ENCODE assay signal across 11 cellular contexts in the genomic region with DNA sequence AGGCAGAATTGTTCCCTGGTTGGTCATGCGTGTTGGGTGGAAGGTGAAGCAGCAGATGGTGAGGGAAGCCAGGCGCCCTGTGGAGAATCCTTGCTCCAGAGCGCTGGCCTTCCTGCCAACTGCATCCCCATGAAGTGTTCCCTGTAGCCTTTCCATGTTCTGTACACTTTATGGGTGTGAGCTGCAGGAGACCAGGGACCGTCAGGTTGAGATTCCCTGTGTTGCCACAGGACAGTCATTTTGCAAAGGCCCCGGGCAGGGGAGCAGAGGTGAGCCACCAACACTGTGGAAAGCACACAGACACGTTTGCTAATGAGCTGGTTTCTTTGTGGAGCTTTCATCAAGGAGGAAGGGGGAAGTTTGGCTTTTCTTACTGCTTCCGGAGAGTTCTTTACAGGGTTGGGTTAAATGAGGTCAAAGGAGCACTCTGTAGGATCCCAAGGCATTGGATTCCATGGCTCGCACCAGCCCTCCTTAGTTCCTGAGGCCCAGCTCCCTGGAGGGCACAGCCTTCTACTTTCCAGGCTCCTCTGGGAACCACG. TPM values are rescaled to one million over a fixed set of nuclear protein-coding genes. Genes with fewer than 3 reads are reported as not detected.
A peak's percentile ranks its signal among the peaks of the same experiment; 100 is the strongest.
DNase-seq lines count a peak whose midpoint lies in the region; ATAC-seq and TF ChIP-seq lines count a peak whose summit lies in the region.
"Had no signal": no experiment of that assay in that cellular context is flagged by ENCODE, and none has a peak within 500 bp of the region (broad histone marks: within the 10 kb centered on the region; RNA-seq: fewer than 3 reads in every experiment).

No MANE protein-coding gene starts in this region.

- no peak for DNase-seq in activated naive CD4-positive, alpha-beta T cell treated with anti-CD3 and anti-CD28 coated beads, Interleukin-2, amount 50 U/mL, for 16 hours
- no peak for DNase-seq in activated naive CD8-positive, alpha-beta T cell treated with anti-CD3 and anti-CD28 coated beads, Interleukin-2, amount 10 ng/mL, durations not matched to agents 7 days and 5 days
- no peak for DNase-seq in lower lobe of right lung
- no peak for DNase-seq in type B pancreatic cell (ENCODE audit: extremely low spot score, unreplicated experiment)
- no peak for DNase-seq in DMS153 (lab: John Stamatoyannopoulos, UW)
- DNase-seq: NCI-H1092 had no signal

- no peaks in the 10 kb centered on the region for H3K27me3 Mint-ChIP-seq in activated naive CD4-positive, alpha-beta T cell treated with anti-CD3 and anti-CD28 coated beads, Interleukin-2, amount 50 U/mL, for 24 hours
- no peaks in the 10 kb centered on the region for H3K27me3 Mint-ChIP-seq in activated naive CD8-positive, alpha-beta T cell treated with anti-CD3 and anti-CD28 coated beads, Interleukin-2, amount 10 ng/mL, durations not matched to agents 7 days and 5 days
- H3K27me3 Mint-ChIP-seq in type B pancreatic cell = no peaks in the 10 kb centered on the region

- POLR2A ChIA-PET in activated naive CD8-positive, alpha-beta T cell treated with anti-CD3 and anti-CD28 coated beads, Interleukin-2, amount 10 ng/mL, durations not matched to agents 7 days and 5 days (lab: Charles Lee) = interaction anchor here (1.0 to 8.9 kb wide), 8 partner anchors 9 to 45 kb away, joined by 3 to 150 read pairs (median 8); no protein-coding TSS in a partner anchor

- H3K9me3 Mint-ChIP-seq in activated naive CD4-positive, alpha-beta T cell treated with anti-CD3 and anti-CD28 coated beads, Interleukin-2, amount 50 U/mL, for 24 hours = peaks cover 5% of the 10 kb centered on the region
- H3K9me3 Mint-ChIP-seq in activated naive CD8-positive, alpha-beta T cell treated with anti-CD3 and anti-CD28 coated beads, Interleukin-2, amount 10 ng/mL, durations not matched to agents 7 days and 5 days = no peaks in the 10 kb centered on the region
- no peaks in the 10 kb centered on the region for H3K9me3 Mint-ChIP-seq in type B pancreatic cell

- H3K4me3 ChIP-seq in lower lobe of right lung = peak overlapping the region; percentile 11
- H3K4me3 ChIP-seq: tibial artery had no signal

- H3K4me1 Mint-ChIP-seq in activated naive CD4-positive, alpha-beta T cell treated with anti-CD3 and anti-CD28 coated beads, Interleukin-2, amount 50 U/mL, for 24 hours = peaks cover 97% of the 10 kb centered on the region
- peaks cover 85% of the 10 kb centered on the region for H3K4me1 Mint-ChIP-seq in activated naive CD8-positive, alpha-beta T cell treated with anti-CD3 and anti-CD28 coated beads, Interleukin-2, amount 10 ng/mL, durations not matched to agents 7 days and 5 days
- H3K4me1 Mint-ChIP-seq in type B pancreatic cell (ENCODE audit: unreplicated experiment) = peaks cover 53% of the 10 kb centered on the region

- H3K4me3 Mint-ChIP-seq in activated naive CD4-positive, alpha-beta T cell treated with anti-CD3 and anti-CD28 coated beads, Interleukin-2, amount 50 U/mL, for 24 hours = peak overlapping the region; percentile 69
- H3K4me3 Mint-ChIP-seq in activated naive CD8-positive, alpha-beta T cell treated with anti-CD3 and anti-CD28 coated beads, Interleukin-2, amount 10 ng/mL, durations not matched to agents 7 days and 5 days = peak overlapping the region; percentile 80
- peak overlapping the region; percentile 59 for H3K4me3 Mint-ChIP-seq in type B pancreatic cell

- H3K27me3 ChIP-seq in lower lobe of right lung (ENCODE audit: low read depth) = no peaks in the 10 kb centered on the region
- H3K27me3 ChIP-seq: tibial artery had no signal

- H3K36me3 Mint-ChIP-seq in activated naive CD4-positive, alpha-beta T cell treated with anti-CD3 and anti-CD28 coated beads, Interleukin-2, amount 50 U/mL, for 24 hours = peaks cover 17% of the 10 kb centered on the region
- H3K36me3 Mint-ChIP-seq in activated naive CD8-positive, alpha-beta T cell treated with anti-CD3 and anti-CD28 coated beads, Interleukin-2, amount 10 ng/mL, durations not matched to agents 7 days and 5 days = peaks cover 34% of the 10 kb centered on the region
- peaks cover 25% of the 10 kb centered on the region for H3K36me3 Mint-ChIP-seq in type B pancreatic cell

- intact Hi-C loops in lower lobe of right lung (cut with DNase I) = no loop called here

- peaks cover 89% of the 10 kb centered on the region for H3K4me1 ChIP-seq in lower lobe of right lung

- no peak for ATAC-seq in activated naive CD8-positive, alpha-beta T cell treated with anti-CD3 and anti-CD28 coated beads, Interleukin-2, amount 10 ng/mL, durations not matched to agents 7 days and 5 days (ENCODE audit: low read depth)
- ATAC-seq in lower lobe of right lung = peak; percentile 46 to 50
- ATAC-seq in GM21528 (IDR thresholded peaks at IDR 0.05; ENCODE audit: low FRiP score, unreplicated experiment) = no peak
- no peak for ATAC-seq in HG03439 (IDR thresholded peaks at IDR 0.05; ENCODE audit: unreplicated experiment)

- peaks cover 30% of the 10 kb centered on the region for H3K36me3 ChIP-seq in lower lobe of right lung

- H3K27ac ChIP-seq in lower lobe of right lung = peak overlapping the region; percentile 76
- H3K27ac ChIP-seq: C4-2B, tibial artery had no signal

- no peaks in the 10 kb centered on the region for H3K9me3 ChIP-seq in lower lobe of right lung
- H3K9me3 ChIP-seq: tibial artery had no signal

- peak overlapping the region; percentile 92 for H3K27ac Mint-ChIP-seq in activated naive CD4-positive, alpha-beta T cell treated with anti-CD3 and anti-CD28 coated beads, Interleukin-2, amount 50 U/mL, for 24 hours
- H3K27ac Mint-ChIP-seq in activated naive CD8-positive, alpha-beta T cell treated with anti-CD3 and anti-CD28 coated beads, Interleukin-2, amount 10 ng/mL, durations not matched to agents 7 days and 5 days = peak overlapping the region; percentile 89
- peak overlapping the region; percentile 64 for H3K27ac Mint-ChIP-seq in type B pancreatic cell

- no peak for TF ChIP-seq CTCF in lower lobe of right lung (IDR thresholded peaks at IDR 0.05)
- no peak for TF ChIP-seq CTCF in type B pancreatic cell (conservative IDR thresholded peaks at IDR 0.05)

RNA-seq across cellular contexts. Expression of a gene that starts 32.1 kb away (rescaled TPM):
- 100 to 1,000 TPM in 1 of 2 experiments, 10 to 100 TPM in 1; 98.8 to 112 TPM for total RNA-seq in activated naive CD8-positive, alpha-beta T cell treated with anti-CD3 and anti-CD28 coated beads, Interleukin-2, amount 10 ng/mL, durations not matched to agents 7 days and 5 days
- total RNA-seq in lower lobe of right lung (169 TPM), type B pancreatic cell (ENCODE audit: low replicate concordance) (111 and 159 TPM in 2 replicates)

RNA-seq across cellular contexts. Expression of a gene that starts 51.5 kb away (rescaled TPM):
- under 1 TPM; 0.14 to 0.22 TPM for total RNA-seq in activated naive CD8-positive, alpha-beta T cell treated with anti-CD3 and anti-CD28 coated beads, Interleukin-2, amount 10 ng/mL, durations not matched to agents 7 days and 5 days
- total RNA-seq in lower lobe of right lung = 1.4 TPM
- total RNA-seq in type B pancreatic cell (ENCODE audit: low replicate concordance) = 0.07 and 0.10 TPM in 2 replicates

Comparison
In these comparisons a context has a peak if more than half of its experiments do, and no peak if none do; other contexts are left out.
1. ATAC-seq: peak in lower lobe of right lung (2 of 2); none in activated naive CD8-positive, alpha-beta T cell treated with anti-CD3 and anti-CD28 coated beads, Interleukin-2, amount 10 ng/mL, durations not matched to agents 7 days and 5 days (single experiment), GM21528 (single experiment) and HG03439 (single experiment).
2. Peak in every context shown above with its lines, with median percentiles within 50 percentile points of each other: H3K27ac Mint-ChIP-seq and H3K4me3 Mint-ChIP-seq.